ENCODE assay signal across 1 cellular context in genomic region chr17:7747586-7747985, GRCh38.
TF ChIP-seq lines count a peak whose summit lies in the region.

No MANE protein-coding gene starts in this region.

TF ChIP-seq in endothelial cell of umbilical vein, 7 proteins besides CTCF, POLR2A, EP300 and RAD21 (continued from another document):
- TF ChIP-seq POLR2AphosphoS5 (IDR thresholded peaks at IDR 0.05; ENCODE audit: insufficient read depth, low read depth, low read length) (no peak), GATA2 (IDR thresholded peaks at IDR 0.05; ENCODE audit: insufficient read depth, insufficient read length, low read depth, low read length) (no peak), EZH2 (IDR thresholded peaks at IDR 0.05; ENCODE audit: borderline replicate concordance, low read depth, low read length, severe bottlenecking) (no peak), MYC (IDR thresholded peaks at IDR 0.05; ENCODE audit: low read depth, low read length) (no peak)
